Comparison of ENCODE assay signal across 20 cellular contexts in genomic region chr3:123800352-123800682, GRCh38.
DNase-seq lines count a peak whose midpoint lies in the region; ATAC-seq and TF ChIP-seq lines count a peak whose summit lies in the region.
"Had no signal": no experiment of that assay in that cellular context is flagged by ENCODE, and none has a peak within 500 bp of the region (broad histone marks: within the 10 kb centered on the region; RNA-seq: fewer than 3 reads in every experiment).

No MANE protein-coding gene starts in this region.

- no peaks in the 10 kb centered on the region for H3K36me3 Mint-ChIP-seq in nephron (ENCODE audit: low read depth)
- H3K36me3 Mint-ChIP-seq: activated naive CD4-positive, alpha-beta T cell treated with anti-CD3 and anti-CD28 coated beads, Interleukin-2, amount 10 ng/mL, durations not matched to agents 7 days and 5 days had no signal

- H3K9me3 Mint-ChIP-seq in nephron = no peaks in the 10 kb centered on the region
- H3K9me3 Mint-ChIP-seq: activated B cell treated with CpG ODN at 0.5 μM for 24 hours; activated naive CD4-positive, alpha-beta T cell treated with anti-CD3 and anti-CD28 coated beads, Interleukin-2, amount 10 ng/mL, durations not matched to agents 7 days and 5 days; activated T-cell treated with anti-CD3 and anti-CD28 coated beads, Interleukin-2, amount 50 U/mL, for 4 hours had no signal

- H3K4me2 ChIP-seq in fibroblast of lung (ENCODE audit: extremely low read depth, insufficient read depth, low read length) = peak overlapping the region; percentile 81
- H3K4me2 ChIP-seq: PC-9 had no signal

- intact Hi-C loops in uterus (cut with DNase I; ENCODE audit: low total_unique reads) = no loop called here

- peaks cover 27% of the 10 kb centered on the region for H3K4me1 Mint-ChIP-seq in nephron
- H3K4me1 Mint-ChIP-seq: activated B cell treated with CpG ODN at 0.5 μM for 24 hours; activated naive CD4-positive, alpha-beta T cell treated with anti-CD3 and anti-CD28 coated beads, Interleukin-2, amount 10 ng/mL, durations not matched to agents 7 days and 5 days had no signal

- DNase-seq in NCI-H82 (lab: John Stamatoyannopoulos, UW) (peak; percentile 59), NCI-H82 treated with DMSO at 0.1 percent for 48 hours (lab: John Stamatoyannopoulos, UW; ENCODE audit: unreplicated experiment) (no peak), fibroblast of lung (ENCODE audit: low read depth in 2 of 2) (no peak), uterus (no peak), NCI-H510A (lab: John Stamatoyannopoulos, UW) (no peak), UCSD-AML1 (lab: John Stamatoyannopoulos, UW; ENCODE audit: unreplicated experiment) (no peak)
- DNase-seq: activated B cell treated with CpG ODN at 0.5 μM for 24 hours; activated naive CD4-positive, alpha-beta T cell treated with anti-CD3 and anti-CD28 coated beads, Interleukin-2, amount 10 ng/mL, durations not matched to agents 7 days and 5 days; activated T-cell treated with anti-CD3 and anti-CD28 coated beads, Interleukin-2, amount 50 U/mL, for 4 hours; cortex of kidney; NCI-H146; ovary; stimulated activated CD4-positive, alpha-beta T cell treated with anti-CD3 and anti-CD28 coated beads, Interleukin-1b, Interleukin-23, amount 100 ng/mL, for 48 hours; stimulated activated naive CD4-positive, alpha-beta T cell treated with Interleukin-2 at 50 U/mL for 16 hours; T-helper 2 cell had no signal

- H3K27ac Mint-ChIP-seq in nephron = peak overlapping the region; percentile 17 to 69 (median 54)
- H3K27ac Mint-ChIP-seq: activated B cell treated with CpG ODN at 0.5 μM for 24 hours; activated naive CD4-positive, alpha-beta T cell treated with anti-CD3 and anti-CD28 coated beads, Interleukin-2, amount 10 ng/mL, durations not matched to agents 7 days and 5 days had no signal

- peak overlapping the region in 3 of 4 experiments; percentile 60 to 82 (median 81) for H3K4me3 ChIP-seq in fibroblast of lung (replicated peaks in 1 of 4; ENCODE audit: control extremely low read depth in 1 of 4, insufficient read depth in 1 of 4, low read depth in 3 of 4, low read length in 4 of 4)
- no peak overlapping the region for H3K4me3 ChIP-seq in uterus
- H3K4me3 ChIP-seq: BLaER1 treated with 17β-estradiol and CSF1 and Interleukin-3, amounts not matched to agents 10 nM and 100 nM; ovary; PC-9 had no signal

- H4K20me1 ChIP-seq in fibroblast of lung (ENCODE audit: control insufficient read depth, extremely low read depth, insufficient read depth, low read length) = no peaks in the 10 kb centered on the region
- H4K20me1 ChIP-seq: BLaER1 treated with 17β-estradiol and CSF1 and Interleukin-3, amounts not matched to agents 10 nM and 100 nM had no signal

- TF ChIP-seq CTCF in fibroblast of lung (conservative IDR thresholded peaks at IDR 0.05 in 1 of 2, IDR thresholded peaks at IDR 0.05 in 1 of 2; ENCODE audit: low read depth in 1 of 2, low read length in 2 of 2) = no peak
- no peak for TF ChIP-seq CTCF in nephron (IDR thresholded peaks at IDR 0.05; ENCODE audit: unreplicated experiment in 3 of 3)
- no peak for TF ChIP-seq CTCF in uterus (IDR thresholded peaks at IDR 0.05)

- no peak for TF ChIP-seq POLR2A in uterus (IDR thresholded peaks at IDR 0.05)

- no peaks in the 10 kb centered on the region for H3K27me3 ChIP-seq in fibroblast of lung (ENCODE audit: control insufficient read depth, insufficient read depth, low read length)
- H3K27me3 ChIP-seq in uterus = no peaks in the 10 kb centered on the region
- H3K27me3 ChIP-seq: BLaER1 treated with 17β-estradiol and CSF1 and Interleukin-3, amounts not matched to agents 10 nM and 100 nM; ovary had no signal

- H3K27ac ChIP-seq in fibroblast of lung (ENCODE audit: insufficient read depth, low read length) (no peak overlapping the region), uterus (peak overlapping the region; percentile 54 to 68)
- H3K27ac ChIP-seq: 22Rv1; BLaER1 treated with 17β-estradiol and CSF1 and Interleukin-3, amounts not matched to agents 10 nM and 100 nM; ovary; PC-9 had no signal

- peaks cover 8% of the 10 kb centered on the region for H3K36me3 ChIP-seq in fibroblast of lung (ENCODE audit: control insufficient read depth, insufficient read depth, low read length)
- no peaks in the 10 kb centered on the region for H3K36me3 ChIP-seq in uterus
- H3K36me3 ChIP-seq: ovary had no signal

- no peak overlapping the region for H3K9ac ChIP-seq in fibroblast of lung (ENCODE audit: insufficient read depth, low read length)
- H3K9ac ChIP-seq: BLaER1 treated with 17β-estradiol and CSF1 and Interleukin-3, amounts not matched to agents 10 nM and 100 nM had no signal

- peaks cover 5% of the 10 kb centered on the region for H3K79me2 ChIP-seq in fibroblast of lung (ENCODE audit: control insufficient read depth, insufficient read depth, low read length)

- no peak overlapping the region for H2AFZ ChIP-seq in fibroblast of lung (ENCODE audit: low read length)
- H2AFZ ChIP-seq: PC-9 had no signal

- H3K27me3 Mint-ChIP-seq in nephron (ENCODE audit: low read depth) = peaks cover 13% of the 10 kb centered on the region
- H3K27me3 Mint-ChIP-seq: activated B cell treated with CpG ODN at 0.5 μM for 24 hours had no signal

- no peaks in the 10 kb centered on the region for H3K9me3 ChIP-seq in fibroblast of lung (ENCODE audit: control insufficient read depth, insufficient read depth, low read depth, low read length)
- H3K9me3 ChIP-seq in uterus = no peaks in the 10 kb centered on the region
- H3K9me3 ChIP-seq: BLaER1 treated with 17β-estradiol and CSF1 and Interleukin-3, amounts not matched to agents 10 nM and 100 nM; ovary had no signal

- H3K4me3 Mint-ChIP-seq in nephron = no peak overlapping the region
- H3K4me3 Mint-ChIP-seq: activated B cell treated with CpG ODN at 0.5 μM for 24 hours; activated naive CD4-positive, alpha-beta T cell treated with anti-CD3 and anti-CD28 coated beads, Interleukin-2, amount 10 ng/mL, durations not matched to agents 7 days and 5 days; activated T-cell treated with anti-CD3 and anti-CD28 coated beads, Interleukin-2, amount 50 U/mL, for 4 hours had no signal

- ATAC-seq in HG03469 (IDR thresholded peaks at IDR 0.05; ENCODE audit: unreplicated experiment) = no peak
- ATAC-seq: activated T-cell treated with anti-CD3 and anti-CD28 coated beads, Interleukin-2, amount 50 U/mL, for 4 hours had no signal

- H3K4me1 ChIP-seq in fibroblast of lung (ENCODE audit: control insufficient read depth, extremely low read depth, insufficient read depth, low read length) (peaks cover 5% of the 10 kb centered on the region), uterus (no peaks in the 10 kb centered on the region)

Comparison
In these comparisons a context has a peak if more than half of its experiments do, and no peak if none do; other contexts are left out.
1. H3K4me3 ChIP-seq: peak in fibroblast of lung (3 of 4); none in uterus (0 of 2).